Comparison of ENCODE assay signal across 8 cellular contexts in the genomic region with DNA sequence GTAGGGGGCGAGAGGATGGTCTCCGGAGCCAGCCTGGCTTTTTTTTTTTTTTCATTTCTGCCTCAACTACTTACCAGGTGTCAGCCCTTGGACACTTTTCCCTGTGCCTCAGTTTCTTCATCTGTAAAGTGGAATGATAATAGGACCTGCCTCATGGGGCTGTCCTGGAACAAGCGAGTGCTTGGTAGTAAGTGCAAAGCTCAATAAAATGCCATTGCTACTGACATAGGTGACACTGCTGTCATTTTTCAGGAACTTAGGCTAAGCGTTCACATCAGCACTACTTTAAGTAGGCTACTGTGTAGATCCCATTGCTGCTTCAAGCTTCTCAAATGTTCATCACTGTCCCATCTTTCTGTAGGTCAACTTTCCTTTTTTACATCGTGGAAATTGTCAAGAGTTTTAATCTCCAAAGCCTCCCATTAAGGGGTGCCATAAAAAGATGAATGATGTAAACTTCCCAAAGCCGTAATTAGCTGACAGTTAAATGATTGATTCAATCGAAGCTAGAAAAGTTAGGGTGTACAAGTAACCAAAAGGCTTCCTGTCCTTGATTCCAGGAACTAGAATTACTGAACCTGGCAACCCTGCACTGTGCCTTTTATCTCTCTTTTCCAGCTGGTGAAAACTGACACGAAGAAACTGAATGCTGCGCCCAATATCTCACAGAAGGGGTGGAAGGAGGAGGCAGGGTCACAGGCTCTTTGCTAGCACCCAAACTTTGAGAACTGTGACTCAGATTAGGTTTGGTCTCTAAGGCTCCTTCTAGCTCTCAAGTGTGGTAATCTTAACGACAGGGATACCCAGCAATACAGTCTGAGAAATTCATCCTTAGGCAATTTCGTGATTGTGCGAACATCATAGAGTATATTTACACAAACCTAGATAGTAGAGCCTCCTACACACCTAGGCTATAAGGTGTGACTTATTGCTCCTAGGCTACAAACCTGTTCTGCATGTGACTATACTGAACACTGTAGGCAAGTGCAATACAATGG. TPM values are rescaled to one million over a fixed set of nuclear protein-coding genes. Genes with fewer than 3 reads are reported as not detected.
DNase-seq lines count a peak whose midpoint lies in the region; ATAC-seq and TF ChIP-seq lines count a peak whose summit lies in the region.

No MANE protein-coding gene starts in this region.

- peaks cover 0 to 11% (median 0%) of the 10 kb centered on the region in 7 donors for H3K9me3 Mint-ChIP-seq in CD4-positive, CD25-positive, alpha-beta regulatory T cell
- H3K9me3 Mint-ChIP-seq in activated T-cell treated with anti-CD3 and anti-CD28 coated beads, Interleukin-2, amount 50 U/mL, for 72 hours, result no peaks in the 10 kb centered on the region

- peak overlapping the region; percentile 29 for H3K27ac ChIP-seq in CD4-positive, CD25-positive, alpha-beta regulatory T cell (ENCODE audit: insufficient read depth, low read length, poor library complexity, severe bottlenecking)
- H3K27ac ChIP-seq in right cardiac atrium (ENCODE audit: low read length) (peak overlapping the region; percentile 97), gastrocnemius medialis (peak overlapping the region; percentile 71 to 82 (median 76))

- peak overlapping the region; percentile 93 to 96 (median 95) for H3K4me3 Mint-ChIP-seq in CD4-positive, CD25-positive, alpha-beta regulatory T cell
- peak overlapping the region; percentile 83 to 92 for H3K4me3 Mint-ChIP-seq in activated T-cell treated with anti-CD3 and anti-CD28 coated beads, Interleukin-2, amount 50 U/mL, for 72 hours

- no peak for TF ChIP-seq CTCF in gastrocnemius medialis (IDR thresholded peaks at IDR 0.05 in 4 of 5, conservative IDR thresholded peaks at IDR 0.05 in 1 of 5)

- ATAC-seq in CD4-positive, CD25-positive, alpha-beta regulatory T cell (ENCODE audit: low read depth in 2 of 2), result peak; percentile 42 to 51
- ATAC-seq in activated T-cell treated with anti-CD3 and anti-CD28 coated beads, Interleukin-2, amount 50 U/mL, for 72 hours (replicated peaks in 1 of 2), result peak; percentile 37 to 55
- ATAC-seq in right cardiac atrium (peak; percentile 3 to 30), gastrocnemius medialis (peak; percentile 13 to 22), GM21360 (IDR thresholded peaks at IDR 0.05; ENCODE audit: unreplicated experiment) (no peak), HG03565 (IDR thresholded peaks at IDR 0.05; ENCODE audit: unreplicated experiment) (no peak)

- H3K27me3 Mint-ChIP-seq in CD4-positive, CD25-positive, alpha-beta regulatory T cell, result peaks cover 58% of the 10 kb centered on the region
- peaks cover 18% of the 10 kb centered on the region for H3K27me3 Mint-ChIP-seq in activated T-cell treated with anti-CD3 and anti-CD28 coated beads, Interleukin-2, amount 50 U/mL, for 72 hours (ENCODE audit: low read depth)

- intact Hi-C loops in right cardiac atrium (cut with DNase I), result loop anchor here in 1 of 4 donors (10.0 kb wide), 1 partner anchor 88 kb away; no protein-coding TSS in a partner anchor
- intact Hi-C loops in gastrocnemius medialis (cut with DNase I; ENCODE audit: low total_unique reads), result loop anchor here (5.0 kb wide), 1 partner anchor 130 kb away; a partner anchor contains a TSS

- in situ Hi-C loops in gastrocnemius medialis (cut with MboI; ENCODE audit: low sequenced_read_pairs in 4 of 4), result no loop called here

- H3K36me3 ChIP-seq in CD4-positive, CD25-positive, alpha-beta regulatory T cell (ENCODE audit: control insufficient read depth, insufficient read depth, low read length), result no peaks in the 10 kb centered on the region
- H3K36me3 ChIP-seq in gastrocnemius medialis, result no peaks in the 10 kb centered on the region

- peaks cover 11% of the 10 kb centered on the region for H3K4me1 ChIP-seq in CD4-positive, CD25-positive, alpha-beta regulatory T cell (ENCODE audit: control insufficient read depth, insufficient read depth, low read length, poor library complexity, severe bottlenecking)
- H3K4me1 ChIP-seq in right cardiac atrium (ENCODE audit: control insufficient read depth, insufficient read depth, low read length), result peaks cover 2% of the 10 kb centered on the region
- H3K4me1 ChIP-seq in gastrocnemius medialis, result peaks cover 9 to 11% of the 10 kb centered on the region in 2 donors

- TF ChIP-seq POLR2A in gastrocnemius medialis (IDR thresholded peaks at IDR 0.05), result no peak

- peaks cover 4 to 36% (median 22%) of the 10 kb centered on the region in 4 donors for H3K4me1 Mint-ChIP-seq in CD4-positive, CD25-positive, alpha-beta regulatory T cell
- H3K4me1 Mint-ChIP-seq in activated T-cell treated with anti-CD3 and anti-CD28 coated beads, Interleukin-2, amount 50 U/mL, for 72 hours (ENCODE audit: low read depth), result peaks cover 47% of the 10 kb centered on the region

- H3K4me3 ChIP-seq in CD4-positive, CD25-positive, alpha-beta regulatory T cell (ENCODE audit: low read depth, low read length), result peak overlapping the region; percentile 69
- H3K4me3 ChIP-seq in right cardiac atrium (ENCODE audit: low read length) (peak overlapping the region; percentile 79), gastrocnemius medialis (peak overlapping the region; percentile 69 to 86 (median 80))

- H3K27ac Mint-ChIP-seq in CD4-positive, CD25-positive, alpha-beta regulatory T cell, result peak overlapping the region; percentile 88 to 98 (median 88)
- peak overlapping the region; percentile 96 for H3K27ac Mint-ChIP-seq in activated T-cell treated with anti-CD3 and anti-CD28 coated beads, Interleukin-2, amount 50 U/mL, for 72 hours

- 14% methylated on average over 12 of the region's 12 CpGs for WGBS in right cardiac atrium

- H3K36me3 Mint-ChIP-seq in CD4-positive, CD25-positive, alpha-beta regulatory T cell, result peaks cover 5% of the 10 kb centered on the region
- peaks cover 4 to 7% of the 10 kb centered on the region in 2 donors for H3K36me3 Mint-ChIP-seq in activated T-cell treated with anti-CD3 and anti-CD28 coated beads, Interleukin-2, amount 50 U/mL, for 72 hours (ENCODE audit: insufficient read depth in 2 of 2)

- peak in 1 of 3 donors; percentile 35 for DNase-seq in CD4-positive, CD25-positive, alpha-beta regulatory T cell
- peak in 73 of 76 experiments; percentile 50 to 98 (median 88) for DNase-seq in HUDEP-2 (lab: John Stamatoyannopoulos, UW; ENCODE audit: unreplicated experiment in 76 of 76)
- no peak for DNase-seq in activated T-cell treated with anti-CD3 and anti-CD28 coated beads, Interleukin-2, amount 50 U/mL, for 72 hours
- no peak for DNase-seq in right cardiac atrium
- DNase-seq in gastrocnemius medialis, result no peak
- DNase-seq in SKM-1 (lab: John Stamatoyannopoulos, UW; ENCODE audit: unreplicated experiment), result no peak

- H3K9me3 ChIP-seq in CD4-positive, CD25-positive, alpha-beta regulatory T cell (ENCODE audit: control insufficient read depth in 2 of 2, low read length in 2 of 2), result peaks cover 2 to 5% of the 10 kb centered on the region in 2 experiments
- H3K9me3 ChIP-seq in right cardiac atrium (ENCODE audit: control insufficient read depth, low read length) (no peaks in the 10 kb centered on the region), gastrocnemius medialis (no peaks in the 10 kb centered on the region)

- H3K27me3 ChIP-seq in CD4-positive, CD25-positive, alpha-beta regulatory T cell (ENCODE audit: control insufficient read depth, insufficient read depth, low read length), result peaks cover 19% of the 10 kb centered on the region
- H3K27me3 ChIP-seq in right cardiac atrium (ENCODE audit: control insufficient read depth, insufficient read depth) (no peaks in the 10 kb centered on the region), gastrocnemius medialis (no peaks in the 10 kb centered on the region)

RNA-seq across cellular contexts. Expression of a gene that starts 0.9 kb away (rescaled TPM):
- total RNA-seq in CD4-positive, CD25-positive, alpha-beta regulatory T cell, result 2.8 TPM
- polyA plus RNA-seq in CD4-positive, CD25-positive, alpha-beta regulatory T cell, result 1 to 10 TPM in 3 of 4 donors, under 1 TPM in 1; 0.46 to 1.7 (median 1.6) TPM
- 1 to 10 TPM; 2.3 to 3.9 TPM for total RNA-seq in activated T-cell treated with anti-CD3 and anti-CD28 coated beads, Interleukin-2, amount 50 U/mL, for 72 hours
- total RNA-seq in right cardiac atrium (10 to 100 TPM in 2 of 4 donors, 1 to 10 TPM in 2; 8.7 to 12.5 (median 9.8) TPM), gastrocnemius medialis (1 to 10 TPM; 5.6 to 6.2 (median 5.9) TPM)
- 3.9 TPM for polyA plus RNA-seq in right cardiac atrium

Comparison
In these comparisons a context has a peak if more than half of its experiments do, and no peak if none do; other contexts are left out.
1. ATAC-seq: peak in CD4-positive, CD25-positive, alpha-beta regulatory T cell (2 of 2), activated T-cell treated with anti-CD3 and anti-CD28 coated beads, Interleukin-2, amount 50 U/mL, for 72 hours (2 of 2), right cardiac atrium (2 of 2) and gastrocnemius medialis (2 of 2); none in GM21360 (single experiment) and HG03565 (single experiment).
2. DNase-seq: peak in HUDEP-2 (73 of 76); none in activated T-cell treated with anti-CD3 and anti-CD28 coated beads, Interleukin-2, amount 50 U/mL, for 72 hours (0 of 2), right cardiac atrium (0 of 3), gastrocnemius medialis (0 of 2) and SKM-1 (single experiment).
3. H3K27ac ChIP-seq: peak in every context shown above with its lines; median percentile 97 in right cardiac atrium; 76 in gastrocnemius medialis; 29 in CD4-positive, CD25-positive, alpha-beta regulatory T cell.
4. Peak in every context shown above with its lines, with median percentiles within 50 percentile points of each other: H3K4me3 ChIP-seq.